9 cellular contexts compared by ENCODE assay signal in genomic region chr10:6114758-6115410, GRCh38. TPM values are rescaled to one million over a fixed set of nuclear protein-coding genes. Genes with fewer than 3 reads are reported as not detected.
A peak's percentile ranks its signal among the peaks of the same experiment; 100 is the strongest.
DNase-seq lines count a peak whose midpoint lies in the region; ATAC-seq and TF ChIP-seq lines count a peak whose summit lies in the region.
"Had no signal": no experiment of that assay in that cellular context is flagged by ENCODE, and none has a peak within 500 bp of the region (broad histone marks: within the 10 kb centered on the region; RNA-seq: fewer than 3 reads in every experiment).

No MANE protein-coding gene starts in this region.

- no peaks in the 10 kb centered on the region for H3K9me3 ChIP-seq in CD4-positive, CD25-positive, alpha-beta regulatory T cell (ENCODE audit: control insufficient read depth in 2 of 2, low read length in 2 of 2)
- no peaks in the 10 kb centered on the region for H3K9me3 ChIP-seq in MG63
- H3K9me3 ChIP-seq in mucosa of descending colon: no peaks in the 10 kb centered on the region

- no peak overlapping the region for H3K4me3 ChIP-seq in CD4-positive, CD25-positive, alpha-beta regulatory T cell (ENCODE audit: low read depth, low read length)
- H3K4me3 ChIP-seq in MG63 (no peak overlapping the region), mucosa of descending colon (no peak overlapping the region)

- peaks cover 60% of the 10 kb centered on the region for H3K36me3 ChIP-seq in CD4-positive, CD25-positive, alpha-beta regulatory T cell (ENCODE audit: control insufficient read depth, insufficient read depth, low read length)
- H3K36me3 ChIP-seq in MG63 (peaks cover 68% of the 10 kb centered on the region), mucosa of descending colon (ENCODE audit: low read depth) (peaks cover 15% of the 10 kb centered on the region)

- intact Hi-C loops in mucosa of descending colon (cut with DNase I, micrococcal nuclease): no loop called here

- peaks cover 43% of the 10 kb centered on the region for H3K36me3 Mint-ChIP-seq in CD4-positive, CD25-positive, alpha-beta regulatory T cell
- H3K36me3 Mint-ChIP-seq in chondrocyte (ENCODE audit: low read depth): peaks cover 34% of the 10 kb centered on the region

- no peaks in the 10 kb centered on the region for H3K27me3 ChIP-seq in CD4-positive, CD25-positive, alpha-beta regulatory T cell (ENCODE audit: control insufficient read depth, insufficient read depth, low read length)
- H3K27me3 ChIP-seq in MG63: no peaks in the 10 kb centered on the region

- H3K4me1 Mint-ChIP-seq in CD4-positive, CD25-positive, alpha-beta regulatory T cell: peaks cover 8 to 18% (median 13%) of the 10 kb centered on the region in 4 donors
- H3K4me1 Mint-ChIP-seq in chondrocyte (ENCODE audit: low read depth): peaks cover 16% of the 10 kb centered on the region

- H3K27ac Mint-ChIP-seq in CD4-positive, CD25-positive, alpha-beta regulatory T cell: peak overlapping the region in 2 of 3 donors; percentile 65 to 73
- peak overlapping the region; percentile 1 for H3K27ac Mint-ChIP-seq in chondrocyte (ENCODE audit: unreplicated experiment)
- H3K27ac Mint-ChIP-seq: dendritic cell treated with granulocyte-macrophage colony-stimulating factor and Interleukin-4, amounts not matched to agents 40 ng/mL and 50 ng/mL, for 4 days had no signal

- ATAC-seq in CD4-positive, CD25-positive, alpha-beta regulatory T cell (ENCODE audit: low read depth in 2 of 2): no peak
- ATAC-seq in mucosa of descending colon (peak; percentile 53), HG02973 (IDR thresholded peaks at IDR 0.05; ENCODE audit: unreplicated experiment) (no peak), GM21381 (IDR thresholded peaks at IDR 0.05; ENCODE audit: unreplicated experiment) (no peak)

- no peak for DNase-seq in CD4-positive, CD25-positive, alpha-beta regulatory T cell
- DNase-seq in MG63 (peak; percentile 75), chondrocyte (ENCODE audit: low spot score) (no peak), mucosa of descending colon (peak in 1 of 3 donors; percentile 42), SIG-M5 (lab: John Stamatoyannopoulos, UW) (no peak), NOMO-1 treated with dmso at 0.1 percent for 144 hours (lab: John Stamatoyannopoulos, UW; ENCODE audit: unreplicated experiment) (no peak)

- TF ChIP-seq CTCF in chondrocyte (IDR thresholded peaks at IDR 0.05): no peak
- no peak for TF ChIP-seq CTCF in mucosa of descending colon (IDR thresholded peaks at IDR 0.05)

- no peaks in the 10 kb centered on the region for H3K27me3 Mint-ChIP-seq in CD4-positive, CD25-positive, alpha-beta regulatory T cell
- H3K27me3 Mint-ChIP-seq in chondrocyte (ENCODE audit: low read depth): no peaks in the 10 kb centered on the region
- H3K27me3 Mint-ChIP-seq: dendritic cell treated with granulocyte-macrophage colony-stimulating factor and Interleukin-4, amounts not matched to agents 40 ng/mL and 50 ng/mL, for 4 days had no signal

- H3K4me1 ChIP-seq in CD4-positive, CD25-positive, alpha-beta regulatory T cell (ENCODE audit: control insufficient read depth, insufficient read depth, low read length, poor library complexity, severe bottlenecking): no peaks in the 10 kb centered on the region
- no peaks in the 10 kb centered on the region for H3K4me1 ChIP-seq in mucosa of descending colon (ENCODE audit: low read depth)

- H3K4me3 Mint-ChIP-seq in CD4-positive, CD25-positive, alpha-beta regulatory T cell: no peak overlapping the region
- H3K4me3 Mint-ChIP-seq in chondrocyte (ENCODE audit: unreplicated experiment): no peak overlapping the region
- H3K4me3 Mint-ChIP-seq: dendritic cell treated with granulocyte-macrophage colony-stimulating factor and Interleukin-4, amounts not matched to agents 40 ng/mL and 50 ng/mL, for 4 days had no signal

- no peaks in the 10 kb centered on the region for H3K9me3 Mint-ChIP-seq in CD4-positive, CD25-positive, alpha-beta regulatory T cell
- no peaks in the 10 kb centered on the region for H3K9me3 Mint-ChIP-seq in chondrocyte (ENCODE audit: low read depth)
- H3K9me3 Mint-ChIP-seq: dendritic cell treated with granulocyte-macrophage colony-stimulating factor and Interleukin-4, amounts not matched to agents 40 ng/mL and 50 ng/mL, for 4 days had no signal

- no peak overlapping the region for H3K27ac ChIP-seq in CD4-positive, CD25-positive, alpha-beta regulatory T cell (ENCODE audit: insufficient read depth, low read length, poor library complexity, severe bottlenecking)

RNA-seq across cellular contexts. Expression of gene RBM17, which starts 26.1 kb away (rescaled TPM):
- 168 TPM for total RNA-seq in CD4-positive, CD25-positive, alpha-beta regulatory T cell
- polyA plus RNA-seq in CD4-positive, CD25-positive, alpha-beta regulatory T cell: 10 to 100 TPM; 63.6 to 88.2 (median 65.7) TPM
- 27.2 and 99.9 TPM in 2 replicates for total RNA-seq in MG63 (2014; rRNA removed; shearing (Covaris generic); ENCODE audit: low replicate concordance)
- total RNA-seq in chondrocyte: 56.3 to 59.0 TPM (median 57.0 TPM) in 3 replicates
- 100 to 1,000 TPM in 1 of 3 donors, 10 to 100 TPM in 2; 87.4 to 100 (median 90.8) TPM for total RNA-seq in mucosa of descending colon

RNA-seq across cellular contexts. Expression of gene IL2RA, which starts 52.7 kb away (rescaled TPM):
- total RNA-seq in CD4-positive, CD25-positive, alpha-beta regulatory T cell: 220 TPM
- 100 to 1,000 TPM; 159 to 261 (median 179) TPM for polyA plus RNA-seq in CD4-positive, CD25-positive, alpha-beta regulatory T cell
- total RNA-seq in MG63 (2014; rRNA removed; shearing (Covaris generic); ENCODE audit: low replicate concordance): not detected in 2 replicates
- total RNA-seq in chondrocyte: not detected in 3 replicates
- 1 to 10 TPM; 1.2 to 3.7 (median 2.1) TPM for total RNA-seq in mucosa of descending colon

Comparison
In these comparisons a context has a peak if more than half of its experiments do, and no peak if none do; other contexts are left out.
1. RNA of gene IL2RA, which starts 52.7 kb away (total RNA-seq): 220 TPM in CD4-positive, CD25-positive, alpha-beta regulatory T cell (single experiment); 1.2 to 3.7 TPM in mucosa of descending colon, not detected in chondrocyte and not detected in MG63; every median in the first group is over 10 times any median in the second.